Comparison of ENCODE assay signal across 23 cellular contexts in the genomic region with DNA sequence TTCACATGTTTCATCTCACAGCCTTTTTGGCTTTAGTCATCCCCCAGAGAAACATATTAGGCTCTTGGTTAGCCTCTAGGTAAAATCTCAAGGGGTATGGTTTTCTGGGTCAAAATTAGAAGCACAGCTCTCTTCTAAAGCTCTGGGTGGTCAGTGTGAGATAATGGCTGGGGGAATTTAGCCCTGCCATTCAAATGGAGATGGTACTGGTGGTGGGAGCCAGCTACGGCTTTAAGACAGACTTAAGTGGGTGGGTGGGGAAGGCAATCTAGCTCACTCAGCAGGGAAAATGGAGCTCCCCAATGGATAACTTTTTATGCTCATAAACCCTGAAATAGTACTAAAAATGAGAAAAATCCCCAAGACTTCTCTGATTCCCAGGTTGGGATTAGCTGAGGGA. TPM values are rescaled to one million over a fixed set of nuclear protein-coding genes. Genes with fewer than 3 reads are reported as not detected.
DNase-seq lines count a peak whose midpoint lies in the region; ATAC-seq, FAIRE-seq and TF ChIP-seq lines count a peak whose summit lies in the region.
"Had no signal": no experiment of that assay in that cellular context is flagged by ENCODE, and none has a peak within 500 bp of the region (broad histone marks: within the 10 kb centered on the region; RNA-seq: fewer than 3 reads in every experiment).

No MANE protein-coding gene starts in this region.

- no peak overlapping the region for H2BK120ac ChIP-seq in H1 (replicated peaks; ENCODE audit: low read depth, low read length)

- ATAC-seq in stimulated activated naive CD8-positive, alpha-beta T cell treated with anti-CD3 and anti-CD28 coated beads, Interleukin-15, amount 100 ng/mL, for 72 hours, result no peak
- ATAC-seq in left ventricle myocardium superior (no peak), GM21528 (IDR thresholded peaks at IDR 0.05; ENCODE audit: low FRiP score, unreplicated experiment) (no peak)
- ATAC-seq: esophagus mucosa, gastroesophageal sphincter, left lobe of liver had no signal

- H2BK15ac ChIP-seq in H1 (ENCODE audit: low read length), result no peak overlapping the region

- POLR2A ChIA-PET in activated CD4-positive, alpha-beta memory T cell treated with anti-CD3 and anti-CD28 coated beads for 36 hours (lab: Charles Lee), result interaction anchor here (0.6 kb wide), 1 partner anchor 29 kb away, joined by 3 read pairs; no protein-coding TSS in a partner anchor
- POLR2A ChIA-PET in H1 (lab: Charles Lee; ENCODE audit: partially characterized antibody), result interaction anchor here (0.6 to 3.5 kb wide), 5 partner anchors 9 to 1327 kb away, joined by 3 to 30 read pairs (median 3); partner anchors contain the start of gene ATPAF1

- H3K36me3 ChIP-seq in H1 (ENCODE audit: control insufficient read depth in 2 of 4, insufficient read depth in 4 of 4, low read length in 3 of 4), result peaks cover 0 to 39% (median 14%) of the 10 kb centered on the region in 4 experiments; a peak in 5 of 8 replicates

- H3K18ac ChIP-seq in H1 (ENCODE audit: extremely low read depth, low read length), result no peak overlapping the region

- intact Hi-C loops in activated CD4-positive, alpha-beta memory T cell treated with anti-CD3 and anti-CD28 coated beads for 36 hours (cut with micrococcal nuclease), result no loop called here
- intact Hi-C loops in left ventricle myocardium superior (cut with micrococcal nuclease), result no loop called here

- H4K20me1 ChIP-seq in H1 (replicated peaks in 1 of 2; ENCODE audit: control insufficient read depth in 1 of 2, insufficient read depth in 2 of 2, low read length in 2 of 2), result no peaks in the 10 kb centered on the region

- H3K23ac ChIP-seq in H1 (ENCODE audit: insufficient read length), result no peak overlapping the region

- H3K79me2 ChIP-seq in H1 (ENCODE audit: control insufficient read depth in 1 of 2, insufficient read depth in 2 of 2, low read length in 2 of 2), result no peaks in the 10 kb centered on the region

- H3K56ac ChIP-seq in H1 (replicated peaks; ENCODE audit: insufficient read length, low read depth, low read length), result no peak overlapping the region

- no peak overlapping the region for H3K4ac ChIP-seq in H1 (replicated peaks; ENCODE audit: insufficient read length, low read depth, low read length)

- no peaks in the 10 kb centered on the region for H3K27me3 ChIP-seq in H1 (replicated peaks in 1 of 4; ENCODE audit: control insufficient read depth in 3 of 4, extremely low read depth in 1 of 4, insufficient read depth in 3 of 4, low read length in 3 of 4)
- H3K27me3 ChIP-seq: gastroesophageal sphincter, right atrium auricular region had no signal

- CTCF ChIA-PET in activated CD4-positive, alpha-beta memory T cell treated with anti-CD3 and anti-CD28 coated beads for 36 hours (lab: Charles Lee), result interaction anchor here (1.0 to 2.7 kb wide), 5 partner anchors 9 to 235 kb away, joined by 3 to 11 read pairs (median 4); partner anchors contain the start of genes ATPAF1 and MKNK1
- CTCF ChIA-PET in H1 (lab: Charles Lee; ENCODE audit: partially characterized antibody), result interaction anchor here (1.0 to 1.4 kb wide), 4 partner anchors 11 to 70 kb away, joined by 3 to 4 read pairs (median 4); no protein-coding TSS in a partner anchor

- peaks cover 49% of the 10 kb centered on the region for H3K4me1 Mint-ChIP-seq in activated naive CD4-positive, alpha-beta T cell treated with anti-CD3 and anti-CD28 coated beads, Interleukin-2, amount 50 U/mL, for 24 hours
- H3K4me1 Mint-ChIP-seq in activated CD4-positive, alpha-beta memory T cell treated with anti-CD3 and anti-CD28 coated beads for 36 hours (ENCODE audit: low read depth), result peaks cover 36% of the 10 kb centered on the region
- H3K4me1 Mint-ChIP-seq in stimulated activated naive CD8-positive, alpha-beta T cell treated with anti-CD3 and anti-CD28 coated beads, Interleukin-15, amount 100 ng/mL, for 72 hours, result peaks cover 44% of the 10 kb centered on the region

- TF ChIP-seq POLR2A in H1 (IDR thresholded peaks at IDR 0.05; ENCODE audit: control extremely low read depth in 1 of 2, low read depth in 2 of 2, low read length in 2 of 2), result no peak

- peak overlapping the region in 1 of 4 experiments; percentile 7; a peak in 1 of 8 replicates for H3K4me3 ChIP-seq in H1 (ENCODE audit: extremely low read depth in 1 of 4, insufficient read depth in 2 of 4, low read depth in 3 of 4, low read length in 4 of 4)
- H3K4me3 ChIP-seq: gastroesophageal sphincter, right atrium auricular region, thoracic aorta had no signal

- H2AK5ac ChIP-seq in H1 (ENCODE audit: low read depth, low read length), result no peak overlapping the region

- peaks cover 1 to 14% (median 9%) of the 10 kb centered on the region in 4 experiments; a peak in 4 of 7 replicates for H3K4me1 ChIP-seq in H1 (replicated peaks in 1 of 4; ENCODE audit: control insufficient read depth in 3 of 4, insufficient read depth in 4 of 4, low read length in 3 of 4)
- H3K4me1 ChIP-seq: gastroesophageal sphincter, right atrium auricular region had no signal

- no peak overlapping the region for H2BK5ac ChIP-seq in H1 (ENCODE audit: low read depth, low read length)

- H3K27ac Mint-ChIP-seq in activated naive CD4-positive, alpha-beta T cell treated with anti-CD3 and anti-CD28 coated beads, Interleukin-2, amount 50 U/mL, for 24 hours, result peak overlapping the region; percentile 87
- H3K27ac Mint-ChIP-seq in activated CD4-positive, alpha-beta memory T cell treated with anti-CD3 and anti-CD28 coated beads for 36 hours, result peak overlapping the region; percentile 86
- peak overlapping the region; percentile 8 to 12 for H3K27ac Mint-ChIP-seq in stimulated activated naive CD8-positive, alpha-beta T cell treated with anti-CD3 and anti-CD28 coated beads, Interleukin-15, amount 100 ng/mL, for 72 hours

- peaks cover 34% of the 10 kb centered on the region for H3K36me3 Mint-ChIP-seq in activated naive CD4-positive, alpha-beta T cell treated with anti-CD3 and anti-CD28 coated beads, Interleukin-2, amount 50 U/mL, for 24 hours
- H3K36me3 Mint-ChIP-seq in activated CD4-positive, alpha-beta memory T cell treated with anti-CD3 and anti-CD28 coated beads for 36 hours, result peaks cover 40% of the 10 kb centered on the region

- H4K91ac ChIP-seq in H1 (replicated peaks; ENCODE audit: insufficient read length, low read length), result no peak overlapping the region

- no peak for TF ChIP-seq RAD21 in H1 (IDR thresholded peaks at IDR 0.05 in 1 of 2, conservative IDR thresholded peaks at IDR 0.05 in 1 of 2; ENCODE audit: low read depth in 2 of 2, low read length in 2 of 2)

- WGBS in H1 (ENCODE audit: extremely low coverage in 1 of 2, insufficient coverage in 1 of 2, insufficient read length in 1 of 2, insufficient replicate concordance in 2 of 2, low coverage in 1 of 2, low lambda C conversion rate in 2 of 2, missing lambda C conversion rate in 1 of 2), 2 experiments, result 38% methylated on average over 1 of the region's 1 CpG; no CpG with 5 or more reads in 1 of the 2 experiments

- H2BK20ac ChIP-seq in H1 (ENCODE audit: low read length), result 0 out of 2 replicates have a peak overlapping the region, but pooled peaks have one; percentile 21

- TF ChIP-seq EP300 in H1 (IDR thresholded peaks at IDR 0.05; ENCODE audit: borderline replicate concordance in 1 of 2, low read depth in 2 of 2, low read length in 2 of 2), result no peak

- no peak overlapping the region for H3K27ac ChIP-seq in H1 (ENCODE audit: low read depth, low read length)
- H3K27ac ChIP-seq: gastroesophageal sphincter, right atrium auricular region, thoracic aorta had no signal

- no peaks in the 10 kb centered on the region for H3K23me2 ChIP-seq in H1 (ENCODE audit: low read depth, low read length)

- no peaks in the 10 kb centered on the region for H3K27me3 Mint-ChIP-seq in activated naive CD4-positive, alpha-beta T cell treated with anti-CD3 and anti-CD28 coated beads, Interleukin-2, amount 50 U/mL, for 24 hours
- no peaks in the 10 kb centered on the region for H3K27me3 Mint-ChIP-seq in activated CD4-positive, alpha-beta memory T cell treated with anti-CD3 and anti-CD28 coated beads for 36 hours
- no peaks in the 10 kb centered on the region for H3K27me3 Mint-ChIP-seq in stimulated activated naive CD8-positive, alpha-beta T cell treated with anti-CD3 and anti-CD28 coated beads, Interleukin-15, amount 100 ng/mL, for 72 hours

- no peaks in the 10 kb centered on the region for H3K9me3 Mint-ChIP-seq in activated naive CD4-positive, alpha-beta T cell treated with anti-CD3 and anti-CD28 coated beads, Interleukin-2, amount 50 U/mL, for 24 hours
- H3K9me3 Mint-ChIP-seq in activated CD4-positive, alpha-beta memory T cell treated with anti-CD3 and anti-CD28 coated beads for 36 hours, result no peaks in the 10 kb centered on the region
- no peaks in the 10 kb centered on the region for H3K9me3 Mint-ChIP-seq in stimulated activated naive CD8-positive, alpha-beta T cell treated with anti-CD3 and anti-CD28 coated beads, Interleukin-15, amount 100 ng/mL, for 72 hours

- H4K5ac ChIP-seq in H1 (ENCODE audit: insufficient read length, low read depth, low read length), result peak overlapping the region; percentile 14

- no peak overlapping the region; the same call in 1 of the 2 replicates for H2BK12ac ChIP-seq in H1 (ENCODE audit: low read depth, low read length)

- H2AFZ ChIP-seq in H1 (ENCODE audit: low read length), result no peak overlapping the region

- TF ChIP-seq CTCF in H1 (IDR thresholded peaks at IDR 0.05; ENCODE audit: control extremely low read depth in 1 of 3, insufficient read depth in 1 of 3, low read depth in 1 of 3, low read length in 3 of 3), result no peak

- H4K8ac ChIP-seq in H1 (ENCODE audit: extremely low read depth, insufficient read depth, low read length), result no peak overlapping the region

- FAIRE-seq in H1 (lab: Jason Lieb, UNC), result no peak
- FAIRE-seq: TTC549 had no signal

- no peak overlapping the region for H3K9ac ChIP-seq in H1 (replicated peaks in 1 of 4; ENCODE audit: extremely low read depth in 1 of 4, low read depth in 3 of 4, low read length in 3 of 4)
- H3K9ac ChIP-seq: SK-N-SH had no signal

- H3K9me3 ChIP-seq in H1 (ENCODE audit: insufficient read depth in 2 of 2, low read depth in 1 of 2, low read length in 1 of 2), result no peaks in the 10 kb centered on the region
- H3K9me3 ChIP-seq: gastroesophageal sphincter, right atrium auricular region, SK-N-SH, thoracic aorta had no signal

- H3K14ac ChIP-seq in H1 (ENCODE audit: insufficient read length), result no peak overlapping the region

- H3K79me1 ChIP-seq in H1 (ENCODE audit: low read depth, low read length), result no peaks in the 10 kb centered on the region

- H3K4me3 Mint-ChIP-seq in activated naive CD4-positive, alpha-beta T cell treated with anti-CD3 and anti-CD28 coated beads, Interleukin-2, amount 50 U/mL, for 24 hours, result no peak overlapping the region
- H3K4me3 Mint-ChIP-seq in activated CD4-positive, alpha-beta memory T cell treated with anti-CD3 and anti-CD28 coated beads for 36 hours, result no peak overlapping the region
- H3K4me3 Mint-ChIP-seq in stimulated activated naive CD8-positive, alpha-beta T cell treated with anti-CD3 and anti-CD28 coated beads, Interleukin-15, amount 100 ng/mL, for 72 hours, result no peak overlapping the region

- DNase-seq in activated naive CD4-positive, alpha-beta T cell treated with anti-CD3 and anti-CD28 coated beads, Interleukin-2, amount 50 U/mL, for 16 hours, result no peak
- DNase-seq in activated CD4-positive, alpha-beta memory T cell treated with anti-CD3 and anti-CD28 coated beads for 36 hours, result no peak
- DNase-seq in H1 (ENCODE audit: low read depth in 1 of 2, low spot score in 2 of 2) (no peak), left ventricle myocardium superior (no peak), SW 1271 (lab: John Stamatoyannopoulos, UW) (no peak)
- DNase-seq in stimulated activated naive CD8-positive, alpha-beta T cell treated with anti-CD3 and anti-CD28 coated beads, Interleukin-15, amount 100 ng/mL, for 72 hours, result no peak
- DNase-seq: activated CD4-positive, alpha-beta T cell treated with anti-CD3 and anti-CD28 coated beads, Interleukin-2, amount 50 U/mL, for 1 hour; anterior cingulate cortex; DMS79 treated with DMSO at 0.1 percent for 48 hours; MV-4-11; NCI-H2029; NCI-H446; SK-N-SH had no signal

- H3K4me2 ChIP-seq in H1 (ENCODE audit: insufficient read depth in 1 of 2, low read depth in 2 of 2, low read length in 2 of 2), result peak overlapping the region; percentile 5 to 7; a peak in 1 of 4 replicates
- H3K4me2 ChIP-seq: SK-N-SH had no signal

RNA-seq across cellular contexts. Expression of gene TEX38, which starts 5.7 kb away (rescaled TPM):
- total RNA-seq in activated CD4-positive, alpha-beta memory T cell treated with anti-CD3 and anti-CD28 coated beads for 36 hours, result under 1 TPM in 1 of 2 experiments, not detected in 1; 0.21 TPM
- total RNA-seq in H1 (2021; fragmentation: NEBNext Ultra II Directional; extraction: Animal tissue kit (Norgen Biotek cat#: 25700)), result not detected in 2 replicates
- 0.09 and 0.33 TPM in 2 replicates for polyA plus RNA-seq in H1 (2011; rRNA removed)
- polyA plus RNA-seq in H1 (2011; cell fraction: cytosol; rRNA removed), result not detected
- polyA plus RNA-seq in H1 (2011; cell fraction: nucleus; rRNA removed), result 0.26 TPM
- 0.37 TPM in 1 of 4 replicates, not detected in the others for polyA plus RNA-seq in H1 (2012, experiment 1 of 2)
- not detected for polyA plus RNA-seq in H1 (2012, experiment 2 of 2)
- polyA plus RNA-seq in H1 (2013, experiment 1 of 2), result 0.20 TPM
- polyA plus RNA-seq in H1 (2013, experiment 2 of 2), result 0.17 TPM
- 0.76 TPM in 1 of 2 replicates, not detected in the other for polyA minus RNA-seq in H1 (2011; rRNA and poly(A)+ RNA removed)
- polyA minus RNA-seq in H1 (2011; cell fraction: cytosol; rRNA and poly(A)+ RNA removed), result not detected
- polyA minus RNA-seq in H1 (2011; cell fraction: nucleus; rRNA and poly(A)+ RNA removed), result 0.70 TPM
- total RNA-seq in left ventricle myocardium superior, result not detected
- total RNA-seq: esophagus mucosa, left lobe of liver, mononuclear cell, right atrium auricular region, RPMI7951, thoracic aorta had no signal

RNA-seq across cellular contexts. Expression of gene ATPAF1, which starts 9.2 kb away (rescaled TPM):
- 10 to 100 TPM; 45.0 to 45.9 TPM for total RNA-seq in activated CD4-positive, alpha-beta memory T cell treated with anti-CD3 and anti-CD28 coated beads for 36 hours
- 44.6 and 46.7 TPM in 2 replicates for total RNA-seq in H1 (2021; fragmentation: NEBNext Ultra II Directional; extraction: Animal tissue kit (Norgen Biotek cat#: 25700))
- 41.4 and 55.9 TPM in 2 replicates for polyA plus RNA-seq in H1 (2011; rRNA removed)
- polyA plus RNA-seq in H1 (2011; cell fraction: cytosol; rRNA removed), result 63.8 TPM
- polyA plus RNA-seq in H1 (2011; cell fraction: nucleus; rRNA removed), result 22.2 TPM
- polyA plus RNA-seq in H1 (2012, experiment 1 of 2), result 43.2 to 52.2 TPM (median 45.1 TPM) in 4 replicates
- polyA plus RNA-seq in H1 (2012, experiment 2 of 2), result 18.8 TPM
- 29.8 TPM for polyA plus RNA-seq in H1 (2013, experiment 1 of 2)
- 33.2 TPM for polyA plus RNA-seq in H1 (2013, experiment 2 of 2)
- 60.5 and 74.1 TPM in 2 replicates for polyA minus RNA-seq in H1 (2011; rRNA and poly(A)+ RNA removed)
- polyA minus RNA-seq in H1 (2011; cell fraction: cytosol; rRNA and poly(A)+ RNA removed), result 34.8 TPM
- 41.1 TPM for polyA minus RNA-seq in H1 (2011; cell fraction: nucleus; rRNA and poly(A)+ RNA removed)
- total RNA-seq in left ventricle myocardium superior, result 216 TPM

RNA-seq across cellular contexts. Expression of gene EFCAB14, which starts 41.6 kb away (rescaled TPM):
- 10 to 100 TPM; 47.1 to 48.0 TPM for total RNA-seq in activated CD4-positive, alpha-beta memory T cell treated with anti-CD3 and anti-CD28 coated beads for 36 hours
- 36.9 and 40.4 TPM in 2 replicates for total RNA-seq in H1 (2021; fragmentation: NEBNext Ultra II Directional; extraction: Animal tissue kit (Norgen Biotek cat#: 25700))
- polyA plus RNA-seq in H1 (2011; rRNA removed), result 14.0 and 19.4 TPM in 2 replicates
- polyA plus RNA-seq in H1 (2011; cell fraction: cytosol; rRNA removed), result 20.0 TPM
- 18.3 TPM for polyA plus RNA-seq in H1 (2011; cell fraction: nucleus; rRNA removed)
- 13.3 to 19.9 TPM (median 17.7 TPM) in 4 replicates for polyA plus RNA-seq in H1 (2012, experiment 1 of 2)
- polyA plus RNA-seq in H1 (2012, experiment 2 of 2), result 4.5 TPM
- polyA plus RNA-seq in H1 (2013, experiment 1 of 2), result 35.7 TPM
- polyA plus RNA-seq in H1 (2013, experiment 2 of 2), result 37.0 TPM
- polyA minus RNA-seq in H1 (2011; rRNA and poly(A)+ RNA removed), result 28.2 and 35.7 TPM in 2 replicates
- 26.2 TPM for polyA minus RNA-seq in H1 (2011; cell fraction: cytosol; rRNA and poly(A)+ RNA removed)
- polyA minus RNA-seq in H1 (2011; cell fraction: nucleus; rRNA and poly(A)+ RNA removed), result 37.0 TPM
- total RNA-seq in left ventricle myocardium superior, result 55.3 TPM

Comparison
In these comparisons a context has a peak if more than half of its experiments do, and no peak if none do; other contexts are left out.
1. H3K27ac Mint-ChIP-seq: peak in every context shown above with its lines; median percentile 87 in activated naive CD4-positive, alpha-beta T cell treated with anti-CD3 and anti-CD28 coated beads, Interleukin-2, amount 50 U/mL, for 24 hours; 86 in activated CD4-positive, alpha-beta memory T cell treated with anti-CD3 and anti-CD28 coated beads for 36 hours; 10 in stimulated activated naive CD8-positive, alpha-beta T cell treated with anti-CD3 and anti-CD28 coated beads, Interleukin-15, amount 100 ng/mL, for 72 hours.